Comparison of ENCODE assay signal across 21 cellular contexts in genomic region chr16:14180431-14181059, GRCh38.
A peak's percentile ranks its signal among the peaks of the same experiment; 100 is the strongest.
DNase-seq lines count a peak whose midpoint lies in the region; ATAC-seq and TF ChIP-seq lines count a peak whose summit lies in the region.
"Had no signal": no experiment of that assay in that cellular context is flagged by ENCODE, and none has a peak within 500 bp of the region (broad histone marks: within the 10 kb centered on the region; RNA-seq: fewer than 3 reads in every experiment).

No MANE protein-coding gene starts in this region.

- in situ Hi-C loops in gastrocnemius medialis (cut with MboI; ENCODE audit: low sequenced_read_pairs in 4 of 4), result no loop called here

- H3K27ac Mint-ChIP-seq in activated CD4-positive, alpha-beta T cell treated with anti-CD3 and anti-CD28 coated beads for 36 hours, result no peak overlapping the region
- H3K27ac Mint-ChIP-seq: activated CD8-positive, alpha-beta memory T cell treated with anti-CD3 and anti-CD28 coated beads, Interleukin-2, amount 10 ng/mL, durations not matched to agents 7 days and 5 days; IgD-negative memory B cell; stimulated activated naive B cell treated with anti-CD40 and anti-IgM and Interleukin-4, amounts not matched to agents 10 μg/mL and 1 μg/mL and 100 μg/mL, for 72 hours; T-cell had no signal

- H3K27ac ChIP-seq in right cardiac atrium (ENCODE audit: low read length), result peak overlapping the region; percentile 92
- no peak overlapping the region for H3K27ac ChIP-seq in gastrocnemius medialis
- no peak overlapping the region for H3K27ac ChIP-seq in Peyer's patch
- H3K27ac ChIP-seq: coronary artery, ovary, transverse colon had no signal

- intact Hi-C loops in activated CD4-positive, alpha-beta T cell treated with anti-CD3 and anti-CD28 coated beads for 36 hours (cut with DNase I, micrococcal nuclease), result no loop called here
- intact Hi-C loops in right cardiac atrium (cut with DNase I), result loop anchor here in 2 of 4 donors (10.0 kb wide), 2 partner anchors 86 to 176 kb away; no protein-coding TSS in a partner anchor
- intact Hi-C loops in gastrocnemius medialis (cut with DNase I; ENCODE audit: low total_unique reads), result no loop called here

- H3K4me1 ChIP-seq in right cardiac atrium (ENCODE audit: control insufficient read depth, insufficient read depth, low read length) (peaks cover 7% of the 10 kb centered on the region), gastrocnemius medialis (peaks cover 13 to 22% of the 10 kb centered on the region in 2 donors), Peyer's patch (no peaks in the 10 kb centered on the region)

- TF ChIP-seq POLR2A in gastrocnemius medialis (IDR thresholded peaks at IDR 0.05) (no peak), Peyer's patch (IDR thresholded peaks at IDR 0.05) (no peak)

- CTCF ChIA-PET in activated CD4-positive, alpha-beta T cell treated with anti-CD3 and anti-CD28 coated beads for 36 hours (lab: Charles Lee), result interaction anchor here (0.6 to 1.5 kb wide), 3 partner anchors 10 to 261 kb away, joined by 3 to 5 read pairs (median 4); partner anchors contain the start of gene ERCC4

- POLR2A ChIA-PET in activated CD4-positive, alpha-beta T cell treated with anti-CD3 and anti-CD28 coated beads for 36 hours (lab: Charles Lee), result no interaction called here

- ATAC-seq in activated CD4-positive, alpha-beta T cell treated with anti-CD3 and anti-CD28 coated beads for 36 hours, result peak; percentile 36
- ATAC-seq in right cardiac atrium, result peak; percentile 57 to 79
- peak; percentile 36 to 68 for ATAC-seq in gastrocnemius medialis
- ATAC-seq in left lobe of liver, result no peak
- ATAC-seq in GM21447 (IDR thresholded peaks at IDR 0.05; ENCODE audit: unreplicated experiment), result no peak
- ATAC-seq: activated CD8-positive, alpha-beta memory T cell treated with anti-CD3 and anti-CD28 coated beads, Interleukin-2, amount 10 ng/mL, durations not matched to agents 7 days and 5 days; stimulated activated naive B cell treated with anti-CD40 and anti-IgM and Interleukin-4, amounts not matched to agents 10 μg/mL and 1 μg/mL and 100 μg/mL, for 72 hours; T-cell had no signal

- no peaks in the 10 kb centered on the region for H3K9me3 ChIP-seq in right cardiac atrium (ENCODE audit: control insufficient read depth, low read length)
- no peaks in the 10 kb centered on the region for H3K9me3 ChIP-seq in gastrocnemius medialis
- no peaks in the 10 kb centered on the region for H3K9me3 ChIP-seq in Peyer's patch
- H3K9me3 ChIP-seq: ovary, transverse colon had no signal

- H3K4me3 ChIP-seq in choroid plexus epithelial cell (ENCODE audit: low read depth, low read length) (no peak overlapping the region), right cardiac atrium (ENCODE audit: low read length) (no peak overlapping the region), gastrocnemius medialis (no peak overlapping the region), Peyer's patch (no peak overlapping the region)
- H3K4me3 ChIP-seq: coronary artery, ovary, transverse colon had no signal

- no peak overlapping the region for H3K4me3 Mint-ChIP-seq in activated CD4-positive, alpha-beta T cell treated with anti-CD3 and anti-CD28 coated beads for 36 hours
- H3K4me3 Mint-ChIP-seq: activated CD8-positive, alpha-beta memory T cell treated with anti-CD3 and anti-CD28 coated beads, Interleukin-2, amount 10 ng/mL, durations not matched to agents 7 days and 5 days; IgD-negative memory B cell; stimulated activated naive B cell treated with anti-CD40 and anti-IgM and Interleukin-4, amounts not matched to agents 10 μg/mL and 1 μg/mL and 100 μg/mL, for 72 hours; T-cell had no signal

- no peak for TF ChIP-seq CTCF in choroid plexus epithelial cell (conservative IDR thresholded peaks at IDR 0.05; ENCODE audit: low read depth, low read length)
- TF ChIP-seq CTCF in gastrocnemius medialis (IDR thresholded peaks at IDR 0.05 in 4 of 5, conservative IDR thresholded peaks at IDR 0.05 in 1 of 5), result no peak
- TF ChIP-seq CTCF in Peyer's patch (IDR thresholded peaks at IDR 0.05), result no peak

- H3K4me1 Mint-ChIP-seq in activated CD4-positive, alpha-beta T cell treated with anti-CD3 and anti-CD28 coated beads for 36 hours, result peaks cover 6% of the 10 kb centered on the region
- H3K4me1 Mint-ChIP-seq: IgD-negative memory B cell had no signal

- 74% methylated on average over 5 of the region's 5 CpGs for WGBS in right cardiac atrium

- DNase-seq in activated CD4-positive, alpha-beta T cell treated with anti-CD3 and anti-CD28 coated beads for 36 hours, result no peak
- DNase-seq in activated CD4-positive, alpha-beta T cell treated with anti-CD3 and anti-CD28 coated beads, Interleukin-2, amount 50 U/mL, for 1 hour, result no peak
- DNase-seq in choroid plexus epithelial cell (ENCODE audit: low read depth), result peak; percentile 5
- peak in 1 of 3 donors; percentile 57 for DNase-seq in right cardiac atrium
- DNase-seq in gastrocnemius medialis, result no peak
- DNase-seq in left lobe of liver (ENCODE audit: low spot score), result no peak
- DNase-seq in Peyer's patch, result no peak
- DNase-seq: activated CD4-positive, CD25-positive, alpha-beta regulatory T cell; activated CD8-positive, alpha-beta memory T cell treated with anti-CD3 and anti-CD28 coated beads, Interleukin-2, amount 10 ng/mL, durations not matched to agents 7 days and 5 days; activated gamma-delta T cell; anterior cingulate cortex; DND-41; NCI-H2029 treated with DMSO at 0.1 percent for 48 hours; NCI-H748 treated with DMSO at 0.1 percent for 48 hours; ovary; stimulated activated naive B cell treated with anti-CD40 and anti-IgM and Interleukin-4, amounts not matched to agents 10 μg/mL and 1 μg/mL and 100 μg/mL, for 72 hours; T-cell; transverse colon had no signal

- no peaks in the 10 kb centered on the region for H3K9me3 Mint-ChIP-seq in activated CD4-positive, alpha-beta T cell treated with anti-CD3 and anti-CD28 coated beads for 36 hours (ENCODE audit: low read depth)
- H3K9me3 Mint-ChIP-seq: IgD-negative memory B cell; stimulated activated naive B cell treated with anti-CD40 and anti-IgM and Interleukin-4, amounts not matched to agents 10 μg/mL and 1 μg/mL and 100 μg/mL, for 72 hours; T-cell had no signal

- H3K36me3 ChIP-seq in gastrocnemius medialis (no peaks in the 10 kb centered on the region), Peyer's patch (no peaks in the 10 kb centered on the region)
- H3K36me3 ChIP-seq: ovary, transverse colon had no signal

- H3K27me3 ChIP-seq in right cardiac atrium (ENCODE audit: control insufficient read depth, insufficient read depth), result no peaks in the 10 kb centered on the region
- H3K27me3 ChIP-seq in gastrocnemius medialis, result no peaks in the 10 kb centered on the region
- no peaks in the 10 kb centered on the region for H3K27me3 ChIP-seq in Peyer's patch
- H3K27me3 ChIP-seq: ovary, transverse colon had no signal

- H3K27me3 Mint-ChIP-seq in activated CD4-positive, alpha-beta T cell treated with anti-CD3 and anti-CD28 coated beads for 36 hours, result no peaks in the 10 kb centered on the region
- H3K27me3 Mint-ChIP-seq: activated CD8-positive, alpha-beta memory T cell treated with anti-CD3 and anti-CD28 coated beads, Interleukin-2, amount 10 ng/mL, durations not matched to agents 7 days and 5 days; IgD-negative memory B cell; stimulated activated naive B cell treated with anti-CD40 and anti-IgM and Interleukin-4, amounts not matched to agents 10 μg/mL and 1 μg/mL and 100 μg/mL, for 72 hours; T-cell had no signal

- no peaks in the 10 kb centered on the region for H3K36me3 Mint-ChIP-seq in activated CD4-positive, alpha-beta T cell treated with anti-CD3 and anti-CD28 coated beads for 36 hours (ENCODE audit: low read depth)
- H3K36me3 Mint-ChIP-seq: activated CD8-positive, alpha-beta memory T cell treated with anti-CD3 and anti-CD28 coated beads, Interleukin-2, amount 10 ng/mL, durations not matched to agents 7 days and 5 days had no signal

Comparison
In these comparisons a context has a peak if more than half of its experiments do, and no peak if none do; other contexts are left out.
1. ATAC-seq: peak in activated CD4-positive, alpha-beta T cell treated with anti-CD3 and anti-CD28 coated beads for 36 hours (single experiment), right cardiac atrium (2 of 2) and gastrocnemius medialis (2 of 2); none in left lobe of liver (single experiment) and GM21447 (single experiment).